ENCODE assay signal across 8 cellular contexts in the genomic region with DNA sequence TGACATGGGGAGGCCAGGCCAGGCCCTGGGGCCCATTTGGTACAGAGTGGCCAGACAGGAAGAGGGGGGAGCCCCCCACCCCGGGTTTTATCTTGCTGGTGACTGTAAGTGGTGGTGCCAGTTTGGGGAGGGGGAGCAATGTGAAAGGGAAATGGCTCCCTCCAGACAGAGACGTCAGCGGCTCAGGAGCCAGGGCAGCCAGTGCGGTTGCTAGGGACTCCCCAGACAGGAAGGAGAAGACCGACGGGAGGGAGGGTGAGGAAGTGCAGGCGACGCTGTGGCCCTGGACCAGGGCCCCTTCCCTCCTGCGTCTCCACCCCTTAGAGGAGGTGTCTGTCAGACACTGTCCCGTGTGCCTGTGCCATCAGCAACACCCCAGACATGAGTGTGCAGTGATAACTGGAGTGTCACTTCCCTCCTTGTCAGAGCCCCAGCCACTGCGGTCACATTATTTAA. TPM values are rescaled to one million over a fixed set of nuclear protein-coding genes. Genes with fewer than 3 reads are reported as not detected.
DNase-seq lines count a peak whose midpoint lies in the region; ATAC-seq and TF ChIP-seq lines count a peak whose summit lies in the region.

No MANE protein-coding gene starts in this region.

- no peak overlapping the region for H3K4me3 ChIP-seq in Peyer's patch

- no peaks in the 10 kb centered on the region for H3K27me3 ChIP-seq in Peyer's patch

- DNase-seq in Peyer's patch: peak in 2 of 3 donors; percentile 49 to 76
- peak; percentile 91 for DNase-seq in activated naive CD4-positive, alpha-beta T cell treated with anti-CD3 and anti-CD28 coated beads for 36 hours
- DNase-seq in islet precursor cell: peak; percentile 71
- DNase-seq in stimulated activated CD4-positive, alpha-beta T cell treated with anti-CD3 and anti-CD28 coated beads, Interleukin-4, amount 100 ng/mL, for 24 hours: peak; percentile 70
- no peak for DNase-seq in NCI-H1930 (lab: John Stamatoyannopoulos, UW)
- no peak for DNase-seq in HuH-7.5 (ENCODE audit: low spot score)

- no peaks in the 10 kb centered on the region for H3K9me3 Mint-ChIP-seq in activated naive CD4-positive, alpha-beta T cell treated with anti-CD3 and anti-CD28 coated beads for 36 hours

- H3K36me3 ChIP-seq in Peyer's patch: no peaks in the 10 kb centered on the region

- peak overlapping the region; percentile 1 for H3K4me3 Mint-ChIP-seq in activated naive CD4-positive, alpha-beta T cell treated with anti-CD3 and anti-CD28 coated beads for 36 hours

- peak overlapping the region in 3 of 4 donors; percentile 46 to 74 (median 49) for H3K27ac ChIP-seq in Peyer's patch

- TF ChIP-seq CTCF in Peyer's patch (IDR thresholded peaks at IDR 0.05): peak in 1 of 6 experiments; percentile 4

- no peak for TF ChIP-seq POLR2A in Peyer's patch (IDR thresholded peaks at IDR 0.05)

- ATAC-seq in GM18502 (IDR thresholded peaks at IDR 0.05; ENCODE audit: poor library complexity, unreplicated experiment) (peak; percentile 94), HG02852 (IDR thresholded peaks at IDR 0.05; ENCODE audit: unreplicated experiment) (peak; percentile 87)

- H3K9me3 ChIP-seq in Peyer's patch: no peaks in the 10 kb centered on the region

- H3K27me3 Mint-ChIP-seq in activated naive CD4-positive, alpha-beta T cell treated with anti-CD3 and anti-CD28 coated beads for 36 hours (ENCODE audit: low read depth): peaks cover 18% of the 10 kb centered on the region

- H3K4me1 ChIP-seq in Peyer's patch: peaks cover 0 to 20% (median 3%) of the 10 kb centered on the region in 4 donors

- intact Hi-C loops in activated naive CD4-positive, alpha-beta T cell treated with anti-CD3 and anti-CD28 coated beads for 36 hours (cut with micrococcal nuclease): loop anchor here (1.0 to 2.0 kb wide), 4 partner anchors 43 to 553 kb away; partner anchors contain the start of genes GSTZ1 and POMT2

- H3K4me1 Mint-ChIP-seq in activated naive CD4-positive, alpha-beta T cell treated with anti-CD3 and anti-CD28 coated beads for 36 hours (ENCODE audit: low read depth): peaks cover 15% of the 10 kb centered on the region

- no peaks in the 10 kb centered on the region for H3K36me3 Mint-ChIP-seq in activated naive CD4-positive, alpha-beta T cell treated with anti-CD3 and anti-CD28 coated beads for 36 hours (ENCODE audit: low read depth)

- CTCF ChIA-PET in activated naive CD4-positive, alpha-beta T cell treated with anti-CD3 and anti-CD28 coated beads for 36 hours (lab: Charles Lee): interaction anchor here (0.6 to 3.2 kb wide), 6 partner anchors 16 to 62 kb away, joined by 3 to 19 read pairs (median 3); no protein-coding TSS in a partner anchor

- peak overlapping the region; percentile 6 for H3K27ac Mint-ChIP-seq in activated naive CD4-positive, alpha-beta T cell treated with anti-CD3 and anti-CD28 coated beads for 36 hours

RNA-seq across cellular contexts. Expression of gene VASH1, which starts 7.0 kb away (rescaled TPM):
- total RNA-seq in Peyer's patch: 10 to 100 TPM in 1 of 4 donors, 1 to 10 TPM in 3; 1.6 to 33.0 (median 3.2) TPM
- 1 to 10 TPM in 1 of 2 experiments, under 1 TPM in 1; 0.86 to 1.2 TPM for total RNA-seq in activated naive CD4-positive, alpha-beta T cell treated with anti-CD3 and anti-CD28 coated beads for 36 hours

RNA-seq across cellular contexts. Expression of gene ANGEL1, which starts 44.5 kb away (rescaled TPM):
- 10 to 100 TPM in 3 of 4 donors, 1 to 10 TPM in 1; 9.8 to 15.7 (median 13.0) TPM for total RNA-seq in Peyer's patch
- 10 to 100 TPM; 17.0 to 19.8 TPM for total RNA-seq in activated naive CD4-positive, alpha-beta T cell treated with anti-CD3 and anti-CD28 coated beads for 36 hours

RNA-seq across cellular contexts. Expression of gene LRRC74A, which starts 58.0 kb away (rescaled TPM):
- total RNA-seq in Peyer's patch: not detected
- not detected for total RNA-seq in activated naive CD4-positive, alpha-beta T cell treated with anti-CD3 and anti-CD28 coated beads for 36 hours

Comparison
In these comparisons a context has a peak if more than half of its experiments do, and no peak if none do; other contexts are left out.
1. DNase-seq: peak in Peyer's patch (2 of 3), activated naive CD4-positive, alpha-beta T cell treated with anti-CD3 and anti-CD28 coated beads for 36 hours (single experiment), islet precursor cell (single experiment) and stimulated activated CD4-positive, alpha-beta T cell treated with anti-CD3 and anti-CD28 coated beads, Interleukin-4, amount 100 ng/mL, for 24 hours (single experiment); none in NCI-H1930 (0 of 2) and HuH-7.5 (single experiment).